In the genomic region with DNA sequence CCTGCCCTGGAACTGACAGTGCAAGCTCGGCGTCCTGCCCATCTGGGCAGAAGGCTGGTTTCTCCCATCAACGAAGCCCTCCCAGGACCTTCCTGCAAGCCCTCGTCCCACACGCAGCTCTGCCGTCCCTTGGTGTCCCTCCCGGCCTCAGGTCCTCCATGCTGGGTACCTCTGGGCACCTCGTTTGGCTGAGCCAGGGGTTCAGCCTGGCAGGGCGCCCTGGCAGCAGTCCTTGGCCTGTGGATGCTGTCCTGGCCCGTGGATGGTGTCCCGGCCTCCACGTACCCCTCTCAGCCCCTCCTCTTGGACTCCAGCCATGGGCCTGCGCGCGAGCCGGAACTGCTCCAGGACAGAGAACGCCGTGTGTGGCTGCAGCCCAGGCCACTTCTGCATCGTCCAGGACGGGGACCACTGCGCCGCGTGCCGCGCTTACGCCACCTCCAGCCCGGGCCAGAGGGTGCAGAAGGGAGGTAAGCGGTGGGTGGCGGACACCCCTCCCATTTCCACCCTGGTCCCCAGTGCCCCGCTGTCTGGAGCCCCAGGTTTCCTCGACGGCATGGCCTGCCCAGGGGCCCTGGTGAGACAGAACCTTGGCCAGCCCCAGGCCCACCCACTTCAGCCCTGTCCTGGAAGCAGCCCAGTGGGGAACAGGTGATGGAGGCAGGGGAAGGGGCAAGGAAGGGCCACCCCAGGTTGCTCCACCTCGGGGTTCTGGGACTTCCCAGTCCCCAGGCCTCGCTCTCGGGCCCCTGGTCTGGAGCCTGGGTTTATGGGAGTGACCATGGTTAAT, we compare ENCODE assay signal across 20 cellular contexts. TPM values are rescaled to one million over a fixed set of nuclear protein-coding genes. Genes with fewer than 3 reads are reported as not detected.
DNase-seq lines count a peak whose midpoint lies in the region; ATAC-seq and TF ChIP-seq lines count a peak whose summit lies in the region.
"Had no signal": no experiment of that assay in that cellular context is flagged by ENCODE, and none has a peak within 500 bp of the region (broad histone marks: within the 10 kb centered on the region; RNA-seq: fewer than 3 reads in every experiment).

No MANE protein-coding gene starts in this region.

- H3K27ac Mint-ChIP-seq in glutamatergic neuron (ENCODE audit: unreplicated experiment) = no peak overlapping the region
- H3K27ac Mint-ChIP-seq in stimulated activated memory B cell treated with anti-CD40 and anti-IgM and Interleukin-4, amounts not matched to agents 10 μg/mL and 1 μg/mL and 100 μg/mL, for 72 hours = peak overlapping the region; percentile 35

- no peak overlapping the region for H3K4me3 Mint-ChIP-seq in glutamatergic neuron (ENCODE audit: unreplicated experiment)
- peak overlapping the region; percentile 18 for H3K4me3 Mint-ChIP-seq in stimulated activated memory B cell treated with anti-CD40 and anti-IgM and Interleukin-4, amounts not matched to agents 10 μg/mL and 1 μg/mL and 100 μg/mL, for 72 hours

- H3K36me3 Mint-ChIP-seq in glutamatergic neuron (ENCODE audit: unreplicated experiment) = no peaks in the 10 kb centered on the region
- H3K36me3 Mint-ChIP-seq in stimulated activated memory B cell treated with anti-CD40 and anti-IgM and Interleukin-4, amounts not matched to agents 10 μg/mL and 1 μg/mL and 100 μg/mL, for 72 hours = peaks cover 54% of the 10 kb centered on the region

- H3K9me3 ChIP-seq in left ventricle myocardium inferior (replicated peaks) = no peaks in the 10 kb centered on the region
- H3K9me3 ChIP-seq in HEK293 (ENCODE audit: control insufficient read depth, insufficient read depth, low read depth, low read length) = no peaks in the 10 kb centered on the region
- H3K9me3 ChIP-seq: A549, SJCRH30 had no signal

- CTCF ChIA-PET in HEK293 (lab: Yijun Ruan, JAX) = interaction anchor here (2.6 kb wide), 1 partner anchor 12 kb away, joined by 12 read pairs; no protein-coding TSS in a partner anchor

- H3K27ac ChIP-seq in left ventricle myocardium inferior (replicated peaks) (no peak overlapping the region), HEK293 (ENCODE audit: extremely low read depth, low read depth, low read length) (no peak overlapping the region)
- H3K27ac ChIP-seq: A549, GM23248, PC-9, SJCRH30 had no signal

- intact Hi-C loops in left ventricle myocardium superior (cut with micrococcal nuclease) = no loop called here
- intact Hi-C loops in left ventricle myocardium inferior (cut with micrococcal nuclease) = no loop called here

- peaks cover 7% of the 10 kb centered on the region for H3K4me1 Mint-ChIP-seq in glutamatergic neuron (ENCODE audit: low read depth, unreplicated experiment)
- H3K4me1 Mint-ChIP-seq in stimulated activated memory B cell treated with anti-CD40 and anti-IgM and Interleukin-4, amounts not matched to agents 10 μg/mL and 1 μg/mL and 100 μg/mL, for 72 hours = peaks cover 68% of the 10 kb centered on the region

- DNase-seq in left ventricle myocardium superior (peak; percentile 34), left ventricle myocardium inferior (no peak), glutamatergic neuron (peak; percentile 17), NCI-H748 (lab: John Stamatoyannopoulos, UW; ENCODE audit: unreplicated experiment) (no peak), NCI-H748 treated with DMSO at 0.1 percent for 48 hours (lab: John Stamatoyannopoulos, UW) (no peak)
- DNase-seq: DND-41, GM23248, KG1, MV-4-11, NCI-H1694 treated with DMSO at 0.1 percent for 48 hours, NCI-H774, PC-9, SJCRH30, SW 1271 had no signal

- no peak for TF ChIP-seq CTCF in left ventricle myocardium inferior (IDR thresholded peaks at IDR 0.05; ENCODE audit: borderline replicate concordance)
- no peak for TF ChIP-seq CTCF in HEK293 (tag by site-specific recombination; IDR thresholded peaks at IDR 0.05)
- no peak for TF ChIP-seq CTCF in glutamatergic neuron (IDR thresholded peaks at IDR 0.05; ENCODE audit: partially characterized antibody, unreplicated experiment)

- peaks cover 4% of the 10 kb centered on the region for H3K27me3 ChIP-seq in left ventricle myocardium inferior (ENCODE audit: low read depth)

- H3K4me1 ChIP-seq in left ventricle myocardium inferior = peaks cover 51% of the 10 kb centered on the region
- H3K4me1 ChIP-seq in HEK293 (ENCODE audit: control insufficient read depth, insufficient read depth, low read length) = no peaks in the 10 kb centered on the region
- H3K4me1 ChIP-seq: SJCRH30 had no signal

- ATAC-seq in left ventricle myocardium superior = no peak
- no peak for ATAC-seq in stimulated activated memory B cell treated with anti-CD40 and anti-IgM and Interleukin-4, amounts not matched to agents 10 μg/mL and 1 μg/mL and 100 μg/mL, for 72 hours
- no peak for ATAC-seq in GM21360 (IDR thresholded peaks at IDR 0.05; ENCODE audit: unreplicated experiment)
- ATAC-seq: A549 had no signal

- H3K36me3 ChIP-seq in left ventricle myocardium inferior (peaks cover 35% of the 10 kb centered on the region), HEK293 (ENCODE audit: control insufficient read depth in 2 of 2, insufficient read depth in 1 of 2, low read length in 2 of 2) (no peaks in the 10 kb centered on the region)
- H3K36me3 ChIP-seq: SJCRH30 had no signal

- peaks cover 5% of the 10 kb centered on the region for H3K27me3 Mint-ChIP-seq in glutamatergic neuron (ENCODE audit: unreplicated experiment)
- no peaks in the 10 kb centered on the region for H3K27me3 Mint-ChIP-seq in stimulated activated memory B cell treated with anti-CD40 and anti-IgM and Interleukin-4, amounts not matched to agents 10 μg/mL and 1 μg/mL and 100 μg/mL, for 72 hours

- POLR2A ChIA-PET in HEK293 (lab: Yijun Ruan, JAX) = interaction anchor here (1.2 kb wide), 1 partner anchor 14 kb away, joined by 5 read pairs; no protein-coding TSS in a partner anchor

- H3K4me3 ChIP-seq in left ventricle myocardium inferior = no peak overlapping the region
- no peak overlapping the region for H3K4me3 ChIP-seq in HEK293 (ENCODE audit: low read depth, low read length)
- H3K4me3 ChIP-seq: A549, GM23248, PC-9, SJCRH30 had no signal

- H3K9me3 Mint-ChIP-seq in glutamatergic neuron (ENCODE audit: unreplicated experiment) = peaks cover 3% of the 10 kb centered on the region
- no peaks in the 10 kb centered on the region for H3K9me3 Mint-ChIP-seq in stimulated activated memory B cell treated with anti-CD40 and anti-IgM and Interleukin-4, amounts not matched to agents 10 μg/mL and 1 μg/mL and 100 μg/mL, for 72 hours

TF ChIP-seq in HEK293, 187 proteins besides CTCF, POLR2A, EP300 and RAD21:
- TF ChIP-seq ZNF600 (tag by site-specific recombination; IDR thresholded peaks at IDR 0.05) (peak; percentile 62; the same call in 1 of the 2 replicates), ZNF140 (tag by site-specific recombination; IDR thresholded peaks at IDR 0.05) (0 out of 2 replicates have a peak, but pooled peaks have one; percentile 9), ZFP41 (tag by site-specific recombination; IDR thresholded peaks at IDR 0.05; ENCODE audit: borderline replicate concordance) (no peak)
TF ChIP-seq in HEK293: peak in this region for 2.

RNA-seq across cellular contexts. Expression of gene TNFRSF14, which starts 3.5 kb away (rescaled TPM):
- total RNA-seq in left ventricle myocardium superior (16.0 TPM), left ventricle myocardium inferior (13.7 TPM), glutamatergic neuron (ENCODE audit: unreplicated experiment) (1.2 TPM)
- total RNA-seq: SJCRH30 had no signal

RNA-seq across cellular contexts. Expression of gene PRXL2B, which starts 26.9 kb away (rescaled TPM):
- total RNA-seq in left ventricle myocardium superior = 11.2 TPM
- 8.2 TPM for total RNA-seq in left ventricle myocardium inferior
- 46.1 TPM for total RNA-seq in glutamatergic neuron (ENCODE audit: unreplicated experiment)

RNA-seq across cellular contexts. Expression of gene HES5, which starts 29.6 kb away (rescaled TPM):
- total RNA-seq in left ventricle myocardium superior (1.7 TPM), left ventricle myocardium inferior (0.63 TPM), glutamatergic neuron (ENCODE audit: unreplicated experiment) (21.2 TPM)
- total RNA-seq: G401, GM23248, NCI-H460, PC-9, SJCRH30 had no signal

RNA-seq across cellular contexts. Expression of gene PANK4, which starts 33.3 kb away (rescaled TPM):
- 50.2 TPM for total RNA-seq in left ventricle myocardium superior
- 42.8 TPM for total RNA-seq in left ventricle myocardium inferior
- 58.5 TPM for total RNA-seq in glutamatergic neuron (ENCODE audit: unreplicated experiment)

Comparison
In these comparisons a context has a peak if more than half of its experiments do, and no peak if none do; other contexts are left out.
1. DNase-seq: peak in left ventricle myocardium superior (single experiment) and glutamatergic neuron (single experiment); none in left ventricle myocardium inferior (single experiment), NCI-H748 (single experiment) and NCI-H748 treated with DMSO at 0.1 percent for 48 hours (single experiment).